In the genomic region with DNA sequence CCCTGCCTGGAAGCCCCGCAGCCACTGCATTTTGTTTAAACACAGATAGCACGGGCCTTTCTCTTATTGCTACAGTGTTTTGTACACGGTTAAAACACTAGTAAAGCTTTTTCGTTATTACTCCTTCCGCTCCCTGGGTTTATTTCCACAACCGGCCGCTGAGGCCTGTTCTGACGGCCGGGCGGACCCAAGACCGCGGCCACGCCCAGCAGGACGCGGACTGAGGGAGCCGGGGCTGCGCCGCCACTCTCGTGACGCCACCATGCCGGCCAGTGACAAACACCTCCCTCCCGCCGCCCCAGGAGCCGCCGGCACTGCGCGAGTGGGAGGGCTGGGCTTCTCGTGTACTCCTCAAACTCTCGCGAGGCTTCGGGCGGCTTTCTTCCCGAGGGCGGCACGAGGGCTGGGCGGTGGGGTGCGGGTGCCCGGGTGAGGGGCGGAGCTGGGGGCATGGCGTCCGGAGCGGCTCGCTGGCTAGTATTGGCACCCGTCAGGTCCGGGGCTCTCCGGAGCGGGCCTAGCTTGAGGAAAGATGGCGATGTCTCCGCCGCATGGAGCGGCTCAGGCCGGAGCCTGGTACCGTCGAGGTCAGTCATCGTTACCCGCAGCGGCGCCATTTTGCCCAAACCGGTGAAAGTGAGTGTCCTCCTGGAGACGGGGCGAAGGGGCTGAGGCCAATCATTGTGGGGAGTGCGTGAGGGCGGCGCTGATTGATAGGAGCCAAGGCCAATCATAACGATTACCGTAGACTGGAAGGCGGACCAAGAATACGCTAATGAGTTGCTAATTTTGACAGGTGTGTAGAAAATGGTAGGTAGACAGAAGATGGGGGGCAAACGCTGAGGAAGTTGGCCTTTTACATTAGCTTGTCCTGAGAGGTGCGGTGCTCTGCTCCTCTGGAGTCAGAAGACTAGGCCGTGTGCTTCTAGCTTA, we compare ENCODE assay signal across 8 cellular contexts. TPM values are rescaled to one million over a fixed set of nuclear protein-coding genes. Genes with fewer than 3 reads are reported as not detected.
DNase-seq lines count a peak whose midpoint lies in the region; ATAC-seq, FAIRE-seq and TF ChIP-seq lines count a peak whose summit lies in the region.

Gene SMDT1, plus strand, starts transcription at position 382 of the 933 bp plus-strand sequence. Its CDS starts 69 bp downstream, at position 451.

- peak; percentile 79 for ATAC-seq in GM18520 (IDR thresholded peaks at IDR 0.05; ENCODE audit: unreplicated experiment)
- peak; percentile 74 for ATAC-seq in HG03064 (IDR thresholded peaks at IDR 0.05; ENCODE audit: low read depth, unreplicated experiment)
- ATAC-seq in body of pancreas, result peak; percentile 91
- ATAC-seq in sciatic nerve, result peak; percentile 94

- no peaks in the 10 kb centered on the region for H3K9me3 ChIP-seq in body of pancreas

- no peak for TF ChIP-seq CTCF in 22Rv1 (IDR thresholded peaks at IDR 0.05)
- peak in 1 of 7 experiments; percentile 2 for TF ChIP-seq CTCF in body of pancreas (IDR thresholded peaks at IDR 0.05)

- H3K4me3 ChIP-seq in body of pancreas, result peak within 1 kb of the TSS; percentile 44 to 54

- H3K36me3 ChIP-seq in body of pancreas (replicated peaks in 1 of 2; ENCODE audit: insufficient read depth in 1 of 2, low read depth in 2 of 2), result peaks cover 0 to 8% of the 10 kb centered on the region in 2 donors

- H3K27ac ChIP-seq in 22Rv1 (peak within 1 kb of the TSS; percentile 91), body of pancreas (peak within 1 kb of the TSS; percentile 96 to 99 (median 98))

- DNase-seq in NCI-H2107 treated with DMSO at 0.1 percent for 48 hours (lab: John Stamatoyannopoulos, UW; ENCODE audit: unreplicated experiment) (peak; percentile 87), body of pancreas (peak; percentile 99), iPS DF 19.7 (ENCODE audit: low read depth, low spot score) (peak; percentile 89), sciatic nerve (ENCODE audit: low spot score) (peak; percentile 100)

- peak; percentile 86 for FAIRE-seq in TTC549 (lab: Jason Lieb, UNC)

- H3K4me1 ChIP-seq in body of pancreas, result peaks cover 53% of the 10 kb centered on the region

- H3K27me3 ChIP-seq in body of pancreas, result no peaks in the 10 kb centered on the region

- 0 to 1% methylated on average over 31 to 71 of the region's 71 CpGs for WGBS in body of pancreas, 2 donors

- intact Hi-C loops in body of pancreas (cut with DNase I), result no loop called here
- intact Hi-C loops in sciatic nerve (cut with DNase I), result no loop called here

- peak; percentile 90 to 93 (median 92) for TF ChIP-seq POLR2A in body of pancreas (IDR thresholded peaks at IDR 0.05)

RNA-seq across cellular contexts. Expression of gene SMDT1, which starts in this region (rescaled TPM):
- total RNA-seq in body of pancreas (10 to 100 TPM; 13.8 to 14.8 TPM), sciatic nerve (53.3 TPM)

Comparison
In these comparisons a context has a peak if more than half of its experiments do, and no peak if none do; other contexts are left out.
1. Peak in every context shown above with its lines: DNase-seq, ATAC-seq, H3K4me3 ChIP-seq and H3K27ac ChIP-seq.